10 cellular contexts compared by ENCODE assay signal in genomic region chr2:232013701-232014353, GRCh38. TPM values are rescaled to one million over a fixed set of nuclear protein-coding genes. Genes with fewer than 3 reads are reported as not detected.
DNase-seq lines count a peak whose midpoint lies in the region; ATAC-seq and TF ChIP-seq lines count a peak whose summit lies in the region.
"Had no signal": no experiment of that assay in that cellular context is flagged by ENCODE, and none has a peak within 500 bp of the region (broad histone marks: within the 10 kb centered on the region; RNA-seq: fewer than 3 reads in every experiment).

No MANE protein-coding gene starts in this region.

- DNase-seq in NCI-H2171 treated with DMSO at 0.1 percent for 48 hours (lab: John Stamatoyannopoulos, UW), result peak; percentile 2
- DNase-seq in NCI-H2171 (lab: John Stamatoyannopoulos, UW), result no peak
- peak; percentile 16 for DNase-seq in NB4 (ENCODE audit: low read depth)
- DNase-seq in amniotic stem cell (lab: John Stamatoyannopoulos, UW), result peak; percentile 30
- peak in 1 of 2 donors; percentile 16 for DNase-seq in psoas muscle
- no peak for DNase-seq in NCI-H446 treated with DMSO at 0.1 percent for 48 hours (lab: John Stamatoyannopoulos, UW)
- DNase-seq in NCI-H2107 treated with DMSO at 0.1 percent for 48 hours (lab: John Stamatoyannopoulos, UW; ENCODE audit: unreplicated experiment), result no peak
- no peak for DNase-seq in activated CD8-positive, alpha-beta memory T cell treated with anti-CD3 and anti-CD28 coated beads, Interleukin-2, amount 50 U/mL, for 4 hours
- DNase-seq: activated CD4-positive, alpha-beta T cell treated with anti-CD3 and anti-CD28 coated beads for 1 hour had no signal

- H3K27me3 ChIP-seq in psoas muscle (ENCODE audit: insufficient read depth in 3 of 3, low read length in 2 of 3), result no peaks in the 10 kb centered on the region

- peaks cover 13% of the 10 kb centered on the region for H3K4me1 ChIP-seq in psoas muscle

- no peak for TF ChIP-seq POLR2A in NB4 (IDR thresholded peaks at IDR 0.05; ENCODE audit: extremely low read depth, insufficient read length)

- H3K4me3 ChIP-seq in NB4 (ENCODE audit: low read depth, low read length) (no peak overlapping the region), psoas muscle (no peak overlapping the region)
- H3K4me3 ChIP-seq: coronary artery had no signal

- peak in 3 of 4 donors; percentile 60 to 90 (median 78) for ATAC-seq in psoas muscle

- no peaks in the 10 kb centered on the region for H3K9me3 ChIP-seq in psoas muscle

- intact Hi-C loops in psoas muscle (cut with DNase I), result loop anchor here in 1 of 2 donors (5.0 kb wide), 1 partner anchor 37 kb away; no protein-coding TSS in a partner anchor

- no peak for TF ChIP-seq CTCF in NB4 (IDR thresholded peaks at IDR 0.05; ENCODE audit: low read depth, low read length)
- TF ChIP-seq CTCF in psoas muscle (IDR thresholded peaks at IDR 0.05), result no peak

- H3K36me3 ChIP-seq in psoas muscle (ENCODE audit: insufficient read depth in 1 of 2, low read depth in 1 of 2), result peaks cover 6 to 14% of the 10 kb centered on the region in 2 donors

- H3K27ac ChIP-seq in psoas muscle, result no peak overlapping the region
- H3K27ac ChIP-seq: coronary artery had no signal

- WGBS in psoas muscle, 3 donors, result 50 to 54% (median 51%) methylated on average over 3 of the region's 3 CpGs

RNA-seq across cellular contexts. Expression of gene DIS3L2, which starts 52.3 kb away (rescaled TPM):
- 10 to 100 TPM; 14.8 to 20.8 (median 17.2) TPM for total RNA-seq in psoas muscle
- 10 to 100 TPM; 10.7 to 16.4 (median 12.4) TPM for polyA plus RNA-seq in psoas muscle

Comparison
In these comparisons a context has a peak if more than half of its experiments do, and no peak if none do; other contexts are left out.
1. DNase-seq: peak in NCI-H2171 treated with DMSO at 0.1 percent for 48 hours (single experiment), NB4 (single experiment) and amniotic stem cell (single experiment); none in NCI-H2171 (single experiment), NCI-H446 treated with DMSO at 0.1 percent for 48 hours (single experiment), NCI-H2107 treated with DMSO at 0.1 percent for 48 hours (single experiment) and activated CD8-positive, alpha-beta memory T cell treated with anti-CD3 and anti-CD28 coated beads, Interleukin-2, amount 50 U/mL, for 4 hours (single experiment).